16 cellular contexts compared by ENCODE assay signal in the genomic region with DNA sequence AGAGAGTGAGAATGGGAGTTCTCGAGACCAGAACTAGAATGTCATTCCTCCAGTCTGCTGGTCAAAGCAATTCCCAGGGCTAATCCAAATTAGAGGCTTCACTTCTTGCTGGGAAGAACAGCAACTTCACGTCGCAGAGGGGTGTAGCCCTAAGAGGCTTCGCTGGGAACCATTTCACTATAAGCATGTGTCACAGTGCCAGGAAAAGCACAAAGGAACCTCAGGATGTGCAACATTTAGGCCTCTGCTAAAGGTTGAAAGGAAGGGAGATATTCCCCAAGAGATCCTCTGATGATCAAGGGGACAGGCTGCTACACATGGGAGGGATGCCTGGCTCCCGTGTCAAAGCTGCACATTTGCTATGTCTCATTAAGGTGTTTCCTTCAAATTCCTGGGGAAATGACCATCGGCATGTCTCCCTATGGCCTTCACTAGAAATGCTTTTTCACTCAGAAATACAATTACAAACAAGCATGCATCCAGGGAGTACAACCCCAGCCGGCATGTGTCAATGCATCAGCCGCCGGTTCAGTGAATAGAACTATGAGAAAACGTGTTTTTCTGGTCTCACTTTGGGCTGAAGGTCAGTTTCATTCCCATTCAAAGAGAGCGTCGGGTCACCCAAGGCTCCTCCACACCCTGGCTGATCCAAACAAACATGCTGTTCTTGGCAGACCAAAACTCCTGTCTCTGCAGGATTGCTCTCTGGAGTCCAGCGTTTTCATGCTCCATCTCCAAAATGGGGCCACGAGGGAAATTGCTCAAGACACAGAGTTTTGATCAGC.
"Had no signal": no experiment of that assay in that cellular context is flagged by ENCODE, and none has a peak within 500 bp of the region (broad histone marks: within the 10 kb centered on the region; RNA-seq: fewer than 3 reads in every experiment).

No MANE protein-coding gene starts in this region.

- H3K27ac ChIP-seq: parathyroid adenoma, uterus had no signal

- ATAC-seq: activated CD8-positive, alpha-beta memory T cell treated with anti-CD3 and anti-CD28 coated beads, Interleukin-2, amount 10 ng/mL, durations not matched to agents 7 days and 5 days; esophagus mucosa; stimulated activated effector memory CD8-positive, alpha-beta T cell treated with anti-CD3 and anti-CD28 coated beads, Interleukin-12 subunit alpha, Interleukin-12 subunit beta, amount 100 ng/mL, for 72 hours had no signal

- H3K27ac Mint-ChIP-seq: activated CD8-positive, alpha-beta memory T cell treated with anti-CD3 and anti-CD28 coated beads, Interleukin-2, amount 10 ng/mL, durations not matched to agents 7 days and 5 days; activated naive CD8-positive, alpha-beta T cell; activated T-cell treated with anti-CD3 and anti-CD28 coated beads, Interleukin-2, amount 50 U/mL, for 24 hours; stimulated activated effector memory CD8-positive, alpha-beta T cell treated with anti-CD3 and anti-CD28 coated beads, Interleukin-12 subunit alpha, Interleukin-12 subunit beta, amount 100 ng/mL, for 72 hours had no signal

- H3K4me3 ChIP-seq: breast epithelium, smooth muscle cell, uterus had no signal

- H3K9me3 Mint-ChIP-seq: activated T-cell treated with anti-CD3 and anti-CD28 coated beads, Interleukin-2, amount 50 U/mL, for 24 hours; stimulated activated effector memory CD8-positive, alpha-beta T cell treated with anti-CD3 and anti-CD28 coated beads, Interleukin-12 subunit alpha, Interleukin-12 subunit beta, amount 100 ng/mL, for 72 hours had no signal

- H3K4me1 Mint-ChIP-seq: activated CD8-positive, alpha-beta memory T cell treated with anti-CD3 and anti-CD28 coated beads, Interleukin-2, amount 10 ng/mL, durations not matched to agents 7 days and 5 days; naive B cell; stimulated activated effector memory CD8-positive, alpha-beta T cell treated with anti-CD3 and anti-CD28 coated beads, Interleukin-12 subunit alpha, Interleukin-12 subunit beta, amount 100 ng/mL, for 72 hours had no signal

- H3K4me1 ChIP-seq: breast epithelium, parathyroid adenoma, uterus had no signal

- H3K9me3 ChIP-seq: breast epithelium, uterus had no signal

- H3K9ac ChIP-seq: parathyroid adenoma had no signal

- H3K27me3 Mint-ChIP-seq: activated CD8-positive, alpha-beta memory T cell treated with anti-CD3 and anti-CD28 coated beads, Interleukin-2, amount 10 ng/mL, durations not matched to agents 7 days and 5 days; activated naive CD8-positive, alpha-beta T cell; activated T-cell treated with anti-CD3 and anti-CD28 coated beads, Interleukin-2, amount 50 U/mL, for 24 hours had no signal

- H3K36me3 Mint-ChIP-seq: activated CD8-positive, alpha-beta memory T cell treated with anti-CD3 and anti-CD28 coated beads, Interleukin-2, amount 10 ng/mL, durations not matched to agents 7 days and 5 days; activated naive CD8-positive, alpha-beta T cell; naive B cell; stimulated activated effector memory CD8-positive, alpha-beta T cell treated with anti-CD3 and anti-CD28 coated beads, Interleukin-12 subunit alpha, Interleukin-12 subunit beta, amount 100 ng/mL, for 72 hours had no signal

- H3K4me3 Mint-ChIP-seq: activated CD8-positive, alpha-beta memory T cell treated with anti-CD3 and anti-CD28 coated beads, Interleukin-2, amount 10 ng/mL, durations not matched to agents 7 days and 5 days; activated naive CD8-positive, alpha-beta T cell; activated T-cell treated with anti-CD3 and anti-CD28 coated beads, Interleukin-2, amount 50 U/mL, for 24 hours; stimulated activated effector memory CD8-positive, alpha-beta T cell treated with anti-CD3 and anti-CD28 coated beads, Interleukin-12 subunit alpha, Interleukin-12 subunit beta, amount 100 ng/mL, for 72 hours had no signal

- H3K27me3 ChIP-seq: breast epithelium, uterus had no signal

- H3K36me3 ChIP-seq: breast epithelium, uterus had no signal

- DNase-seq: activated CD4-positive, alpha-beta T cell treated with anti-CD3 and anti-CD28 coated beads, Interleukin-2, amount 50 U/mL, for 4 hours; activated CD4-positive, CD25-positive, alpha-beta regulatory T cell treated with anti-CD3 and anti-CD28 coated beads, Interleukin-2, amount 50 U/mL, for 72 hours; activated CD8-positive, alpha-beta memory T cell treated with anti-CD3 and anti-CD28 coated beads, Interleukin-2, amount 10 ng/mL, durations not matched to agents 7 days and 5 days; activated effector memory CD4-positive, alpha-beta T cell treated with Interleukin-2 at 50 U/mL for 16 hours; activated T-cell treated with anti-CD3 and anti-CD28 coated beads, Interleukin-2, amount 50 U/mL, for 24 hours; foreskin fibroblast; kidney; naive B cell; T-helper 9 cell had no signal
